8 cellular contexts compared by ENCODE assay signal in the genomic region with DNA sequence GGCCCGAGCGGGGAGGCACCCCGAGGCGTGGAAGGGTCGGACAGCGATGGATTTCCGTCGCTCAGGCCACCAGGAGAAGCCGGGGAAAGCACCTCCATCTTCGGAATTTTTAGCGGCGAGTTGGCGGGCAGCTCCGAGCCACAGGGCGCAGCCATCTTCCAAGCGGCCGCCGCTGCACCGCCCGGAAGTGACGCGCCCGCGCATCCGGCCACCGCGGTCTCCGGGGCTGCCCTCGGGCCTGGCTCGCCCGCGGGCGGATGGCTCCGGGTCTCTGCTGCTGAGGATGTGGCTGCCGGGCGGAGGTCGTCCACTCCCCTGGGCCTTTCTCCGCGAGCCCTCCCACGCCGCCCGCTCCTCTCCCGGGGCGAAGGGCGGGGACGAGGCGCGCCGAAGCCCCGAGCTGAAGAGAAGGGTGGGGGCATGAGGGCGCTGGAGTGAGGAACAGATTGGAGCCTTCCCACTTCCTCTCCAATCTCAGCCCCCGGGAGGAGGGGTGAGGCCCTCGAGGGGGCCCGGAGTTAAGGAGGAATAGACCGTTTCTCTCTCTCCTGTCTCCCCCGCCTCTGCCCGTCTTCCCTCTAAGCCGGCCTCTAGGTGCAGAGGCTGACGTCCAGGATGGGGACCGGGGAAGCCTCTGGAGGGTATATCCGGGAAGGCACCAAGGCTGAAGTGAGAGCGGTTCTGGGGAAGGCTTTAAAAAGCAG. TPM values are rescaled to one million over a fixed set of nuclear protein-coding genes. Genes with fewer than 3 reads are reported as not detected.
A peak's percentile ranks its signal among the peaks of the same experiment; 100 is the strongest.
DNase-seq lines count a peak whose midpoint lies in the region; ATAC-seq, FAIRE-seq and TF ChIP-seq lines count a peak whose summit lies in the region.

A gene (minus strand): TSS at position 181 of the 704 bp plus-strand sequence. CDS start 26 bp downstream, at position 155.

- peak within 1 kb of the TSS; percentile 66 to 93 for H3K4me3 ChIP-seq in CD4-positive, alpha-beta memory T cell (ENCODE audit: low read length in 2 of 2)
- peak within 1 kb of the TSS; percentile 59 to 98 (median 62) for H3K4me3 ChIP-seq in endothelial cell of umbilical vein (replicated peaks in 1 of 3; ENCODE audit: insufficient read depth in 1 of 3, low read depth in 1 of 3, low read length in 3 of 3)

- no peaks in the 10 kb centered on the region for H3K9me3 Mint-ChIP-seq in CD4-positive, alpha-beta memory T cell

- POLR2A ChIA-PET in CD4-positive, alpha-beta memory T cell (lab: Charles Lee; ENCODE audit: partially characterized antibody) = interaction anchor here (0.6 to 4.4 kb wide), 18 partner anchors 13 to 311 kb away, joined by 3 to 45 read pairs (median 5); a partner anchor contains a TSS
- POLR2A ChIA-PET in endothelial cell of umbilical vein (lab: Charles Lee) = interaction anchor here (0.5 to 1.6 kb wide), 4 partner anchors 13 to 83 kb away, joined by 3 to 6 read pairs (median 4); no protein-coding TSS in a partner anchor

- H3K9ac ChIP-seq in endothelial cell of umbilical vein (replicated peaks; ENCODE audit: extremely low read depth, insufficient read depth, low read length) = peak within 1 kb of the TSS; percentile 84

- H3K4me3 Mint-ChIP-seq in CD4-positive, alpha-beta memory T cell = peak within 1 kb of the TSS; percentile 93 to 98 (median 96)

- peak; percentile 76 for FAIRE-seq in endothelial cell of umbilical vein (lab: Jason Lieb, UNC)

- DNase-seq in CD4-positive, alpha-beta memory T cell = peak; percentile 77 to 84 (median 79)
- DNase-seq in NOMO-1 treated with DMSO at 0.1 percent for 48 hours (lab: John Stamatoyannopoulos, UW; ENCODE audit: unreplicated experiment) (peak; percentile 66), endothelial cell of umbilical vein (ENCODE audit: low read depth, low spot score) (peak; percentile 82), midbrain (lab: John Stamatoyannopoulos, UW) (peak; percentile 89)
- peak; percentile 92 for DNase-seq in activated CD8-positive, alpha-beta memory T cell treated with anti-CD3 and anti-CD28 coated beads, Interleukin-2, amount 50 U/mL, for 48 hours
- DNase-seq in stimulated activated CD8-positive, alpha-beta memory T cell treated with anti-CD3 and anti-CD28 coated beads, Interleukin-2, amount 100 ng/mL, for 1 hour (ENCODE audit: low read depth in 2 of 2) = peak; percentile 61 to 64

- ATAC-seq in GM19395 (IDR thresholded peaks at IDR 0.05; ENCODE audit: unreplicated experiment) (peak; percentile 87), HG03521 (IDR thresholded peaks at IDR 0.05; ENCODE audit: unreplicated experiment) (peak; percentile 91)

- H3K4me1 ChIP-seq in CD4-positive, alpha-beta memory T cell (ENCODE audit: insufficient read depth, low read length) = peaks cover 28% of the 10 kb centered on the region
- peaks cover 20% of the 10 kb centered on the region for H3K4me1 ChIP-seq in endothelial cell of umbilical vein (ENCODE audit: control insufficient read depth, extremely low read depth, insufficient read depth, low read length)

- H2AFZ ChIP-seq in endothelial cell of umbilical vein (ENCODE audit: low read depth, low read length) = peak within 1 kb of the TSS; percentile 72

- peak within 1 kb of the TSS; percentile 78 for H3K27ac ChIP-seq in CD4-positive, alpha-beta memory T cell (ENCODE audit: low read depth, low read length)
- H3K27ac ChIP-seq in endothelial cell of umbilical vein (ENCODE audit: insufficient read depth, low read depth, low read length) = peak within 1 kb of the TSS; percentile 81

- CTCF ChIA-PET in CD4-positive, alpha-beta memory T cell (lab: Charles Lee; ENCODE audit: partially characterized antibody) = interaction anchor here (0.7 to 12.2 kb wide), 12 partner anchors 13 to 156 kb away, joined by 3 to 98 read pairs (median 4); a partner anchor contains a TSS
- CTCF ChIA-PET in endothelial cell of umbilical vein (lab: Charles Lee) = interaction anchor here (0.9 to 10.2 kb wide), 11 partner anchors 10 to 156 kb away, joined by 4 to 191 read pairs (median 9); a partner anchor contains a TSS

- no peaks in the 10 kb centered on the region for H3K9me1 ChIP-seq in endothelial cell of umbilical vein (replicated peaks; ENCODE audit: control insufficient read depth, extremely low read depth, insufficient read depth, low read length)

- peak within 1 kb of the TSS; percentile 88 for H3K4me2 ChIP-seq in endothelial cell of umbilical vein (ENCODE audit: insufficient read depth, low read length)

- H3K79me2 ChIP-seq in endothelial cell of umbilical vein (ENCODE audit: control insufficient read depth, insufficient read depth, low read length) = peaks cover 46% of the 10 kb centered on the region

- intact Hi-C loops in CD4-positive, alpha-beta memory T cell (cut with micrococcal nuclease) = loop anchor here (1.0 to 2.0 kb wide), 5 partner anchors 36 to 127 kb away; a partner anchor contains a TSS
- intact Hi-C loops in endothelial cell of umbilical vein (cut with micrococcal nuclease) = loop anchor here (1.0 to 2.0 kb wide), 3 partner anchors 37 to 127 kb away; a partner anchor contains a TSS

- H3K36me3 ChIP-seq in CD4-positive, alpha-beta memory T cell (ENCODE audit: insufficient read depth, low read length) = no peaks in the 10 kb centered on the region
- H3K36me3 ChIP-seq in endothelial cell of umbilical vein (ENCODE audit: control insufficient read depth in 2 of 2, extremely low read depth in 1 of 2, insufficient read depth in 2 of 2, low read length in 2 of 2) = no peaks in the 10 kb centered on the region

- peaks cover 18 to 40% (median 26%) of the 10 kb centered on the region in 4 donors for H3K4me1 Mint-ChIP-seq in CD4-positive, alpha-beta memory T cell

- H3K9me3 ChIP-seq in CD4-positive, alpha-beta memory T cell (ENCODE audit: control insufficient read depth in 1 of 2, low read length in 2 of 2) = no peaks in the 10 kb centered on the region
- H3K9me3 ChIP-seq in endothelial cell of umbilical vein (replicated peaks; ENCODE audit: control insufficient read depth, insufficient read depth, low read length) = no peaks in the 10 kb centered on the region

- TF ChIP-seq POLR2A in endothelial cell of umbilical vein (IDR thresholded peaks at IDR 0.05; ENCODE audit: low read depth, low read length) = peak; percentile 81

- no peak for TF ChIP-seq CTCF in endothelial cell of umbilical vein (IDR thresholded peaks at IDR 0.05; ENCODE audit: extremely low read depth in 1 of 2, insufficient read depth in 1 of 2, low read depth in 1 of 2, low read length in 2 of 2)

- peak within 1 kb of the TSS; percentile 90 to 98 (median 97) for H3K27ac Mint-ChIP-seq in CD4-positive, alpha-beta memory T cell

- peaks cover 11 to 12% of the 10 kb centered on the region in 2 donors for H3K36me3 Mint-ChIP-seq in CD4-positive, alpha-beta memory T cell

- H4K20me1 ChIP-seq in endothelial cell of umbilical vein (replicated peaks; ENCODE audit: control insufficient read depth, extremely low read depth, insufficient read depth, low read length) = no peaks in the 10 kb centered on the region

- H3K27me3 ChIP-seq in CD4-positive, alpha-beta memory T cell (ENCODE audit: insufficient read depth, low read length) = no peaks in the 10 kb centered on the region
- H3K27me3 ChIP-seq in endothelial cell of umbilical vein (ENCODE audit: control insufficient read depth in 2 of 2, insufficient read depth in 2 of 2, low read length in 2 of 2) = no peaks in the 10 kb centered on the region

- TSS peak; percentile 62 for BruUV-seq in endothelial cell of umbilical vein (replicated peaks; lab: Mats Ljungman, UMichigan)

- H3K27me3 Mint-ChIP-seq in CD4-positive, alpha-beta memory T cell = peaks cover 0 to 2% of the 10 kb centered on the region in 2 donors

- dilution Hi-C loops in endothelial cell of umbilical vein (cut with MboI; ENCODE audit: extremely low pct_ligation_motif_present, low sequenced_read_pairs) = no loop called here

TF ChIP-seq in endothelial cell of umbilical vein, 7 proteins besides CTCF, POLR2A, EP300 and RAD21:
- peak; percentile 91 for TF ChIP-seq POLR2AphosphoS5 (IDR thresholded peaks at IDR 0.05; ENCODE audit: insufficient read depth, low read depth, low read length)
- no peak for TF ChIP-seq FOS (IDR thresholded peaks at IDR 0.05; ENCODE audit: borderline replicate concordance, insufficient read depth, low read length)

RNA-seq across cellular contexts. Expression of the gene that starts here (rescaled TPM):
- 10 to 100 TPM; 25.9 to 26.3 TPM for total RNA-seq in CD4-positive, alpha-beta memory T cell
- 1 to 10 TPM; 2.4 to 5.9 TPM for polyA plus RNA-seq in CD4-positive, alpha-beta memory T cell
- total RNA-seq in endothelial cell of umbilical vein = 17.0 and 23.2 TPM in 2 replicates
- polyA plus RNA-seq in endothelial cell of umbilical vein = 5.5 and 5.6 TPM in 2 replicates
- polyA plus RNA-seq in endothelial cell of umbilical vein (2011; cell fraction: cytosol; rRNA removed) = 4.2 and 5.5 TPM in 2 replicates
- 38.7 and 39.2 TPM in 2 replicates for polyA plus RNA-seq in endothelial cell of umbilical vein (2011; cell fraction: nucleus; rRNA removed)
- 6.5 and 10.3 TPM in 2 replicates for polyA plus RNA-seq in endothelial cell of umbilical vein (2012)
- 5.5 and 7.1 TPM in 2 replicates for polyA minus RNA-seq in endothelial cell of umbilical vein
- polyA minus RNA-seq in endothelial cell of umbilical vein (2011; cell fraction: cytosol; rRNA and poly(A)+ RNA removed) = 4.1 TPM
- polyA minus RNA-seq in endothelial cell of umbilical vein (2011; cell fraction: nucleus; rRNA and poly(A)+ RNA removed) = 14.6 and 16.4 TPM in 2 replicates

Comparison
In these comparisons a context has a peak if more than half of its experiments do, and no peak if none do; other contexts are left out.
1. Peak in every context shown above with its lines: DNase-seq, ATAC-seq, H3K4me3 ChIP-seq and H3K27ac ChIP-seq.